Comparison of ENCODE assay signal across 10 cellular contexts in the genomic region with DNA sequence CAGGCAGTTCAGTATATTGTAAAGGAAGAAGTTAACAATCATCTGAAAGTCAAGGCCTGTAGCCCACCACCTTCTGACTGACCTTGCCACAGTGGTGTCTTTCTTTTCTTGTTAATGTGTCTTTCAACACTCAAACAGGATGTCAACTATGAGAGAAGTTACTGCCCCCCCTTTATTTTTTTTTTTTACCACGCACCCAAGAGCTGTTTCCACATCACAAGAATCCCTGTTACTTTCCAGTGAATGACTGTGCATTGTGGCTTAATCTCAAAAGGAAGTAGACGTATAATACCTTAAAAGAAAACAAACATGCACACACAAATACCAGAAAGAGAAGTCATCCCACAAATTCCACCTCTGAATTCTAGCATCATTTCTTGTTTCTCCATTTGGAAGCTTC.
DNase-seq lines count a peak whose midpoint lies in the region; ATAC-seq, FAIRE-seq and TF ChIP-seq lines count a peak whose summit lies in the region.
"Had no signal": no experiment of that assay in that cellular context is flagged by ENCODE, and none has a peak within 500 bp of the region (broad histone marks: within the 10 kb centered on the region; RNA-seq: fewer than 3 reads in every experiment).

No MANE protein-coding gene starts in this region.

- no peak for TF ChIP-seq CTCF in RWPE1 (conservative IDR thresholded peaks at IDR 0.05; ENCODE audit: low read depth)
- TF ChIP-seq CTCF in fibroblast of pulmonary artery (IDR thresholded peaks at IDR 0.05; ENCODE audit: low read length, missing control alignments) = no peak
- no peak for TF ChIP-seq CTCF in smooth muscle cell (IDR thresholded peaks at IDR 0.05; ENCODE audit: borderline replicate concordance, insufficient read depth, poor library complexity, severe bottlenecking)
- TF ChIP-seq CTCF in GM10266 (IDR thresholded peaks at IDR 0.05; ENCODE audit: control insufficient read depth, insufficient read depth, low read depth, missing control alignments) = no peak

- peaks cover 16% of the 10 kb centered on the region for H3F3A ChIP-seq in smooth muscle cell (ENCODE audit: low read depth)

- no peak overlapping the region for H2AFZ ChIP-seq in smooth muscle cell (ENCODE audit: low read depth)

- WGBS in smooth muscle cell (ENCODE audit: low lambda C conversion rate) = 7% methylated on average over 2 of the region's 2 CpGs

- TF ChIP-seq POLR2A in H54 (IDR thresholded peaks at IDR 0.05; ENCODE audit: low read depth, low read length) = no peak

- no peaks in the 10 kb centered on the region for H4K20me1 ChIP-seq in smooth muscle cell (ENCODE audit: low read depth)

- POLR2A ChIA-PET in RWPE1 (lab: Yijun Ruan, JAX; ENCODE audit: low non-redundant PET) = no interaction called here

- no peaks in the 10 kb centered on the region for H3K79me2 ChIP-seq in smooth muscle cell (ENCODE audit: low read depth)

- no peak for ATAC-seq in HG03457 (IDR thresholded peaks at IDR 0.05; ENCODE audit: unreplicated experiment)

- CTCF ChIA-PET in RWPE1 (lab: Yijun Ruan, JAX) = interaction anchor here (0.6 to 1.6 kb wide), 3 partner anchors 16 to 101 kb away, joined by 4 to 6 read pairs (median 5); no protein-coding TSS in a partner anchor

- no peaks in the 10 kb centered on the region for H3K27me3 ChIP-seq in smooth muscle cell (ENCODE audit: low read depth)

- H3K4me1 ChIP-seq in smooth muscle cell (ENCODE audit: low read depth) = peaks cover 71% of the 10 kb centered on the region

- FAIRE-seq in H54 (lab: Jason Lieb, UNC) = peak; percentile 88

- DNase-seq in H54 (ENCODE audit: insufficient read length, low spot score) (no peak), RWPE1 (ENCODE audit: low spot score) (peak; percentile 86), fibroblast of pulmonary artery (ENCODE audit: low read depth) (peak; percentile 98), smooth muscle cell (lab: John Stamatoyannopoulos, UW; ENCODE audit: unreplicated experiment) (no peak), GM10266 (ENCODE audit: extremely low spot score) (no peak), retina (no peak)
- DNase-seq in activated naive CD4-positive, alpha-beta T cell treated with Interleukin-2 at 50 U/mL for 16 hours = no peak
- DNase-seq: activated CD4-positive, alpha-beta T cell treated with anti-CD3 and anti-CD28 coated beads, Interleukin-2, amount 10 ng/mL, durations not matched to agents 7 days and 5 days; endodermal cell had no signal

- H3K4me3 ChIP-seq in fibroblast of pulmonary artery (replicated peaks; ENCODE audit: low read depth, low read length) (no peak overlapping the region), smooth muscle cell (no peak overlapping the region)

- peak overlapping the region; percentile 41 for H3K4me2 ChIP-seq in smooth muscle cell

- H3K27ac ChIP-seq in RWPE1 (no peak overlapping the region; the same call in 1 of the 2 replicates), smooth muscle cell (ENCODE audit: low read depth) (peak overlapping the region; percentile 86)

- peak overlapping the region; percentile 67 for H3K9ac ChIP-seq in smooth muscle cell (ENCODE audit: low read depth)

- H3K9me3 ChIP-seq in smooth muscle cell (replicated peaks; ENCODE audit: low read depth) = no peaks in the 10 kb centered on the region

- no peaks in the 10 kb centered on the region for H3K36me3 ChIP-seq in smooth muscle cell (ENCODE audit: low read depth)

Comparison
In these comparisons a context has a peak if more than half of its experiments do, and no peak if none do; other contexts are left out.
1. DNase-seq: peak in RWPE1 (single experiment) and fibroblast of pulmonary artery (single experiment); none in H54 (single experiment), smooth muscle cell (single experiment), GM10266 (single experiment), activated naive CD4-positive, alpha-beta T cell treated with Interleukin-2 at 50 U/mL for 16 hours (single experiment) and retina (single experiment).